21 cellular contexts compared by ENCODE assay signal in the genomic region with DNA sequence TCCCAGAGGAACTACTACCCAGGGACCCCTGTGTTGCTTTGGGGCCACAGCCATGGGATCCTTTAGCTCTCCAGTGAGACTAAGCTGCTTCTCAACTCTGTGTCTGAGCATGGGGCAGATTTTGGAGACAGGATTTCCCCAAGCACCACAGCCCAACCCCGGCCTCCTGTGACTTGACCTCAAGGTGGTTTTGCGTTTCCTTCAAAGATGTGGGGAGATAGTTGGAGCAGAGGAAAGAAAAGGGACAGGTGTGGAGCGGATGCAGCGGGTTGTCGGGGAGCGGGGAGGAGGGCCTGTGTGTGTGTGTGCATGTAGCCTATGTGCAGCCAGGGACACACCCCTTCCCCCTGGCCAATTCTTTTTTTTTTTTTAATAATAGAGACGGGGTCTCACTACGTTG. TPM values are rescaled to one million over a fixed set of nuclear protein-coding genes. Genes with fewer than 3 reads are reported as not detected.
A peak's percentile ranks its signal among the peaks of the same experiment; 100 is the strongest.
DNase-seq lines count a peak whose midpoint lies in the region; FAIRE-seq and TF ChIP-seq lines count a peak whose summit lies in the region.
"Had no signal": no experiment of that assay in that cellular context is flagged by ENCODE, and none has a peak within 500 bp of the region (broad histone marks: within the 10 kb centered on the region; RNA-seq: fewer than 3 reads in every experiment).

No MANE protein-coding gene starts in this region.

- H3K9me3 Mint-ChIP-seq in T-helper 1 cell treated with Interleukin-12 subunit alpha and Interleukin-12 subunit beta and Interleukin-4 antibody, amounts not matched to agents 30 μg/mL and 1 μg/mL, for 36 hours, result no peaks in the 10 kb centered on the region
- H3K9me3 Mint-ChIP-seq in CD4-positive, alpha-beta memory T cell, result no peaks in the 10 kb centered on the region
- H3K9me3 Mint-ChIP-seq in activated CD4-positive, alpha-beta memory T cell treated with anti-CD3 and anti-CD28 coated beads, Interleukin-2, amount 10 ng/mL, durations not matched to agents 7 days and 5 days, result peaks cover 2% of the 10 kb centered on the region

- no peak overlapping the region for H3K56ac ChIP-seq in H1 (replicated peaks; ENCODE audit: insufficient read length, low read depth, low read length)

- intact Hi-C loops in CD4-positive, alpha-beta memory T cell (cut with micrococcal nuclease), result no loop called here

- FAIRE-seq in H1 (lab: Jason Lieb, UNC), result no peak
- FAIRE-seq: endothelial cell of umbilical vein had no signal

- no peak overlapping the region for H3K4ac ChIP-seq in H1 (replicated peaks; ENCODE audit: insufficient read length, low read depth, low read length)

- peak overlapping the region in 1 of 2 donors; percentile 13 for H3K4me3 ChIP-seq in CD4-positive, alpha-beta memory T cell (ENCODE audit: low read length in 2 of 2)
- H3K4me3 ChIP-seq in H1 (ENCODE audit: extremely low read depth in 1 of 4, insufficient read depth in 2 of 4, low read depth in 3 of 4, low read length in 4 of 4), result peak overlapping the region in 1 of 4 experiments; percentile 38; a peak in 2 of 8 replicates
- H3K4me3 ChIP-seq in smooth muscle cell, result no peak overlapping the region
- H3K4me3 ChIP-seq: psoas muscle, tibial nerve had no signal

- WGBS in H1 (ENCODE audit: extremely low coverage in 1 of 2, insufficient coverage in 1 of 2, insufficient read length in 1 of 2, insufficient replicate concordance in 2 of 2, low coverage in 1 of 2, low lambda C conversion rate in 2 of 2, missing lambda C conversion rate in 1 of 2), 2 experiments, result 84% methylated on average over 8 of the region's 8 CpGs; no CpG with 5 or more reads in 1 of the 2 experiments
- 97% methylated on average over 7 of the region's 8 CpGs for WGBS in smooth muscle cell (ENCODE audit: low lambda C conversion rate)

- 0 out of 2 replicates have a peak, but pooled peaks cover 1% of the 10 kb centered on the region for H3K23me2 ChIP-seq in H1 (ENCODE audit: low read depth, low read length)

- DNase-seq in T-helper 1 cell (no peak), H1 (ENCODE audit: low read depth in 1 of 2, low spot score in 2 of 2) (no peak), NCI-H1930 (lab: John Stamatoyannopoulos, UW) (no peak), smooth muscle cell (lab: John Stamatoyannopoulos, UW; ENCODE audit: unreplicated experiment) (no peak), CD1c-positive myeloid dendritic cell (ENCODE audit: extremely low spot score) (no peak)
- DNase-seq in CD4-positive, alpha-beta memory T cell, result peak in 4 of 5 donors; percentile 32 to 57 (median 48)
- DNase-seq in activated CD4-positive, alpha-beta memory T cell treated with anti-CD3 and anti-CD28 coated beads, Interleukin-2, amount 10 ng/mL, durations not matched to agents 7 days and 5 days, result peak; percentile 54
- DNase-seq: C1 segment of cervical spinal cord, foreskin fibroblast, KG1, kidney glomerular epithelial cell, mesenchymal stem cell, NCI-H1092 treated with DMSO at 0.1 percent for 48 hours, NCI-H2171, NCI-H748 treated with DMSO at 0.1 percent for 48 hours had no signal

- peak overlapping the region; percentile 63; a peak in 3 of 4 replicates for H3K4me2 ChIP-seq in H1 (ENCODE audit: insufficient read depth in 1 of 2, low read depth in 2 of 2, low read length in 2 of 2)
- no peak overlapping the region for H3K4me2 ChIP-seq in smooth muscle cell

- peaks cover 62% of the 10 kb centered on the region for H3K4me1 ChIP-seq in CD4-positive, alpha-beta memory T cell (ENCODE audit: insufficient read depth, low read length)
- H3K4me1 ChIP-seq in H1 (replicated peaks in 1 of 4; ENCODE audit: control insufficient read depth in 3 of 4, insufficient read depth in 4 of 4, low read length in 3 of 4), result peaks cover 2 to 20% (median 5%) of the 10 kb centered on the region in 4 experiments; a peak in 6 of 7 replicates
- no peaks in the 10 kb centered on the region for H3K4me1 ChIP-seq in smooth muscle cell (ENCODE audit: low read depth)

- POLR2A ChIA-PET in CD4-positive, alpha-beta memory T cell (lab: Charles Lee; ENCODE audit: partially characterized antibody), result interaction anchor here (13.6 kb wide), 1 partner anchor 12 kb away, joined by 320 read pairs; a partner anchor contains a TSS
- POLR2A ChIA-PET in activated CD4-positive, alpha-beta memory T cell treated with anti-CD3 and anti-CD28 coated beads, Interleukin-2, amount 10 ng/mL, durations not matched to agents 7 days and 5 days (lab: Charles Lee), result interaction anchor here (0.9 to 3.5 kb wide), 4 partner anchors 8 to 20 kb away, joined by 3 to 41 read pairs (median 6); a partner anchor contains a TSS
- POLR2A ChIA-PET in H1 (lab: Charles Lee; ENCODE audit: partially characterized antibody), result interaction anchor here (1.3 to 5.4 kb wide), 2 partner anchors 8 to 14 kb away, joined by 4 to 33 read pairs; a partner anchor contains a TSS

- CTCF ChIA-PET in CD4-positive, alpha-beta memory T cell (lab: Charles Lee; ENCODE audit: partially characterized antibody), result interaction anchor here (0.5 to 1.3 kb wide), 3 partner anchors 9 to 246 kb away, joined by 3 to 4 read pairs (median 3); no protein-coding TSS in a partner anchor
- CTCF ChIA-PET in activated CD4-positive, alpha-beta memory T cell treated with anti-CD3 and anti-CD28 coated beads, Interleukin-2, amount 10 ng/mL, durations not matched to agents 7 days and 5 days (lab: Charles Lee), result interaction anchor here (1.3 kb wide), 2 partner anchors 9 kb away, joined by 4 to 5 read pairs; no protein-coding TSS in a partner anchor
- CTCF ChIA-PET in H1 (lab: Charles Lee; ENCODE audit: partially characterized antibody), result interaction anchor here (0.9 to 13.1 kb wide), 3 partner anchors 13 to 60 kb away, joined by 3 to 361 read pairs (median 23); a partner anchor contains a TSS

- H3K9me3 ChIP-seq in CD4-positive, alpha-beta memory T cell (ENCODE audit: control insufficient read depth in 1 of 2, low read length in 2 of 2), result no peaks in the 10 kb centered on the region
- peaks cover 0 to 5% of the 10 kb centered on the region in 2 experiments; a peak in 1 of 4 replicates for H3K9me3 ChIP-seq in H1 (ENCODE audit: insufficient read depth in 2 of 2, low read depth in 1 of 2, low read length in 1 of 2)
- no peaks in the 10 kb centered on the region for H3K9me3 ChIP-seq in smooth muscle cell (replicated peaks; ENCODE audit: low read depth)
- H3K9me3 ChIP-seq: psoas muscle, tibial nerve had no signal

- TF ChIP-seq EP300 in H1 (IDR thresholded peaks at IDR 0.05; ENCODE audit: borderline replicate concordance in 1 of 2, low read depth in 2 of 2, low read length in 2 of 2), result no peak

- peaks cover 58% of the 10 kb centered on the region for H3K36me3 Mint-ChIP-seq in T-helper 1 cell treated with Interleukin-12 subunit alpha and Interleukin-12 subunit beta and Interleukin-4 antibody, amounts not matched to agents 30 μg/mL and 1 μg/mL, for 36 hours (ENCODE audit: low read depth)
- peaks cover 31 to 57% of the 10 kb centered on the region in 2 donors for H3K36me3 Mint-ChIP-seq in CD4-positive, alpha-beta memory T cell
- peaks cover 68% of the 10 kb centered on the region for H3K36me3 Mint-ChIP-seq in activated CD4-positive, alpha-beta memory T cell treated with anti-CD3 and anti-CD28 coated beads, Interleukin-2, amount 10 ng/mL, durations not matched to agents 7 days and 5 days (ENCODE audit: low read depth)

- H3K23ac ChIP-seq in H1 (ENCODE audit: insufficient read length), result no peak overlapping the region

- peaks cover 49% of the 10 kb centered on the region for H3K4me1 Mint-ChIP-seq in T-helper 1 cell treated with Interleukin-12 subunit alpha and Interleukin-12 subunit beta and Interleukin-4 antibody, amounts not matched to agents 30 μg/mL and 1 μg/mL, for 36 hours (ENCODE audit: low read depth)
- peaks cover 37 to 62% (median 50%) of the 10 kb centered on the region in 4 donors for H3K4me1 Mint-ChIP-seq in CD4-positive, alpha-beta memory T cell
- H3K4me1 Mint-ChIP-seq in activated CD4-positive, alpha-beta memory T cell treated with anti-CD3 and anti-CD28 coated beads, Interleukin-2, amount 10 ng/mL, durations not matched to agents 7 days and 5 days, result peaks cover 53% of the 10 kb centered on the region

- TF ChIP-seq POLR2A in H1 (IDR thresholded peaks at IDR 0.05; ENCODE audit: control extremely low read depth in 1 of 2, low read depth in 2 of 2, low read length in 2 of 2), result no peak

- no peak overlapping the region; the same call in 1 of the 2 replicates for H4K8ac ChIP-seq in H1 (ENCODE audit: extremely low read depth, insufficient read depth, low read length)

- H3K79me2 ChIP-seq in H1 (ENCODE audit: control insufficient read depth in 1 of 2, insufficient read depth in 2 of 2, low read length in 2 of 2) (no peaks in the 10 kb centered on the region), smooth muscle cell (ENCODE audit: low read depth) (no peaks in the 10 kb centered on the region)

- H4K91ac ChIP-seq in H1 (replicated peaks; ENCODE audit: insufficient read length, low read length), result no peak overlapping the region

- H3K27me3 Mint-ChIP-seq in T-helper 1 cell treated with Interleukin-12 subunit alpha and Interleukin-12 subunit beta and Interleukin-4 antibody, amounts not matched to agents 30 μg/mL and 1 μg/mL, for 36 hours (ENCODE audit: low read depth), result no peaks in the 10 kb centered on the region
- H3K27me3 Mint-ChIP-seq in CD4-positive, alpha-beta memory T cell, result no peaks in the 10 kb centered on the region
- peaks cover 2% of the 10 kb centered on the region for H3K27me3 Mint-ChIP-seq in activated CD4-positive, alpha-beta memory T cell treated with anti-CD3 and anti-CD28 coated beads, Interleukin-2, amount 10 ng/mL, durations not matched to agents 7 days and 5 days

- peak overlapping the region; percentile 1 for H3K27ac ChIP-seq in CD4-positive, alpha-beta memory T cell (ENCODE audit: low read depth, low read length)
- no peak overlapping the region for H3K27ac ChIP-seq in H1 (ENCODE audit: low read depth, low read length)
- H3K27ac ChIP-seq in smooth muscle cell (ENCODE audit: low read depth), result no peak overlapping the region
- H3K27ac ChIP-seq: 22Rv1, psoas muscle had no signal

- H3K18ac ChIP-seq in H1 (ENCODE audit: extremely low read depth, low read length), result no peak overlapping the region; the same call in 1 of the 2 replicates

- H4K20me1 ChIP-seq in H1 (replicated peaks in 1 of 2; ENCODE audit: control insufficient read depth in 1 of 2, insufficient read depth in 2 of 2, low read length in 2 of 2) (peaks cover 0 to 2% of the 10 kb centered on the region in 2 experiments), smooth muscle cell (ENCODE audit: low read depth) (peaks cover 24% of the 10 kb centered on the region)

- H2AK5ac ChIP-seq in H1 (ENCODE audit: low read depth, low read length), result 0 out of 2 replicates have a peak overlapping the region, but pooled peaks have one; percentile 60

- no peak overlapping the region for H2BK15ac ChIP-seq in H1 (ENCODE audit: low read length)

- H3K9ac ChIP-seq in H1 (replicated peaks in 1 of 4; ENCODE audit: extremely low read depth in 1 of 4, low read depth in 3 of 4, low read length in 3 of 4) (no peak overlapping the region), smooth muscle cell (ENCODE audit: low read depth) (no peak overlapping the region)

- H2BK120ac ChIP-seq in H1 (replicated peaks; ENCODE audit: low read depth, low read length), result no peak overlapping the region

- no peaks in the 10 kb centered on the region for H3K27me3 ChIP-seq in CD4-positive, alpha-beta memory T cell (ENCODE audit: insufficient read depth, low read length)
- peaks cover 0 to 2% (median 0%) of the 10 kb centered on the region in 4 experiments; a peak in 3 of 7 replicates for H3K27me3 ChIP-seq in H1 (replicated peaks in 1 of 4; ENCODE audit: control insufficient read depth in 3 of 4, extremely low read depth in 1 of 4, insufficient read depth in 3 of 4, low read length in 3 of 4)
- H3K27me3 ChIP-seq in smooth muscle cell (ENCODE audit: low read depth), result no peaks in the 10 kb centered on the region
- H3K27me3 ChIP-seq: tibial nerve had no signal

- H2AFZ ChIP-seq in H1 (ENCODE audit: low read length), result no peak overlapping the region
- H2AFZ ChIP-seq in smooth muscle cell (ENCODE audit: low read depth), result no peak overlapping the region

- no peak overlapping the region for H2BK12ac ChIP-seq in H1 (ENCODE audit: low read depth, low read length)

- TF ChIP-seq CTCF in H1 (IDR thresholded peaks at IDR 0.05; ENCODE audit: control extremely low read depth in 1 of 3, insufficient read depth in 1 of 3, low read depth in 1 of 3, low read length in 3 of 3) (no peak), smooth muscle cell (IDR thresholded peaks at IDR 0.05; ENCODE audit: borderline replicate concordance, insufficient read depth, poor library complexity, severe bottlenecking) (no peak)

- peaks cover 48% of the 10 kb centered on the region for H3K36me3 ChIP-seq in CD4-positive, alpha-beta memory T cell (ENCODE audit: insufficient read depth, low read length)
- H3K36me3 ChIP-seq in H1 (ENCODE audit: control insufficient read depth in 2 of 4, insufficient read depth in 4 of 4, low read length in 3 of 4) (no peaks in the 10 kb centered on the region), smooth muscle cell (ENCODE audit: low read depth) (no peaks in the 10 kb centered on the region)

- H3K4me3 Mint-ChIP-seq in T-helper 1 cell treated with Interleukin-12 subunit alpha and Interleukin-12 subunit beta and Interleukin-4 antibody, amounts not matched to agents 30 μg/mL and 1 μg/mL, for 36 hours, result peak overlapping the region; percentile 25
- H3K4me3 Mint-ChIP-seq in CD4-positive, alpha-beta memory T cell, result peak overlapping the region in 7 of 8 donors; percentile 57 to 70 (median 65)
- H3K4me3 Mint-ChIP-seq in activated CD4-positive, alpha-beta memory T cell treated with anti-CD3 and anti-CD28 coated beads, Interleukin-2, amount 10 ng/mL, durations not matched to agents 7 days and 5 days, result no peak overlapping the region

- H2BK5ac ChIP-seq in H1 (ENCODE audit: low read depth, low read length), result no peak overlapping the region

- no peak for TF ChIP-seq RAD21 in H1 (IDR thresholded peaks at IDR 0.05 in 1 of 2, conservative IDR thresholded peaks at IDR 0.05 in 1 of 2; ENCODE audit: low read depth in 2 of 2, low read length in 2 of 2)

- H3K14ac ChIP-seq in H1 (ENCODE audit: insufficient read length), result no peak overlapping the region

- peak overlapping the region; percentile 46 for H3K27ac Mint-ChIP-seq in T-helper 1 cell treated with Interleukin-12 subunit alpha and Interleukin-12 subunit beta and Interleukin-4 antibody, amounts not matched to agents 30 μg/mL and 1 μg/mL, for 36 hours
- H3K27ac Mint-ChIP-seq in CD4-positive, alpha-beta memory T cell, result peak overlapping the region; percentile 16 to 90 (median 79)
- peak overlapping the region; percentile 66 for H3K27ac Mint-ChIP-seq in activated CD4-positive, alpha-beta memory T cell treated with anti-CD3 and anti-CD28 coated beads, Interleukin-2, amount 10 ng/mL, durations not matched to agents 7 days and 5 days

- no peak overlapping the region for H2BK20ac ChIP-seq in H1 (ENCODE audit: low read length)

- H3K79me1 ChIP-seq in H1 (ENCODE audit: low read depth, low read length), result no peaks in the 10 kb centered on the region; the same call in none of the 2 replicates

- no peaks in the 10 kb centered on the region for H3F3A ChIP-seq in smooth muscle cell (ENCODE audit: low read depth)

- H4K5ac ChIP-seq in H1 (ENCODE audit: insufficient read length, low read depth, low read length), result no peak overlapping the region

RNA-seq across cellular contexts. Expression of a gene that starts 10.2 kb away (rescaled TPM):
- 10 to 100 TPM; 80.0 to 83.8 TPM for total RNA-seq in CD4-positive, alpha-beta memory T cell
- 10 to 100 TPM; 31.4 to 69.6 TPM for polyA plus RNA-seq in CD4-positive, alpha-beta memory T cell
- 10 to 100 TPM; 80.0 to 86.8 TPM for total RNA-seq in activated CD4-positive, alpha-beta memory T cell treated with anti-CD3 and anti-CD28 coated beads, Interleukin-2, amount 10 ng/mL, durations not matched to agents 7 days and 5 days
- 4.4 and 5.3 TPM in 2 replicates for total RNA-seq in H1 (2021; fragmentation: NEBNext Ultra II Directional; extraction: Animal tissue kit (Norgen Biotek cat#: 25700))
- 3.3 and 3.8 TPM in 2 replicates for polyA plus RNA-seq in H1 (2011; rRNA removed)
- polyA plus RNA-seq in H1 (2011; cell fraction: cytosol; rRNA removed), result 2.8 TPM
- polyA plus RNA-seq in H1 (2011; cell fraction: nucleus; rRNA removed), result 5.1 TPM
- 1.8 to 4.2 TPM (median 3.5 TPM) in 4 replicates for polyA plus RNA-seq in H1 (2012, experiment 1 of 2)
- 3.3 TPM for polyA plus RNA-seq in H1 (2012, experiment 2 of 2)
- 4.2 TPM for polyA plus RNA-seq in H1 (2013, experiment 1 of 2)
- 4.2 TPM for polyA plus RNA-seq in H1 (2013, experiment 2 of 2)
- 0.76 and 1.4 TPM in 2 replicates for polyA minus RNA-seq in H1 (2011; rRNA and poly(A)+ RNA removed)
- polyA minus RNA-seq in H1 (2011; cell fraction: cytosol; rRNA and poly(A)+ RNA removed), result 4.3 TPM
- 3.3 TPM for polyA minus RNA-seq in H1 (2011; cell fraction: nucleus; rRNA and poly(A)+ RNA removed)
- 11.0 and 12.1 TPM in 2 replicates for total RNA-seq in smooth muscle cell
- polyA plus RNA-seq in smooth muscle cell, result 20.4 and 25.6 TPM in 2 replicates
- polyA plus RNA-seq: neural cell had no signal

RNA-seq across cellular contexts. Expression of a gene that starts 41.6 kb away (rescaled TPM):
- total RNA-seq in CD4-positive, alpha-beta memory T cell, result under 1 TPM in 1 of 2 experiments, not detected in 1; 0.22 TPM
- polyA plus RNA-seq in CD4-positive, alpha-beta memory T cell, result not detected
- total RNA-seq in activated CD4-positive, alpha-beta memory T cell treated with anti-CD3 and anti-CD28 coated beads, Interleukin-2, amount 10 ng/mL, durations not matched to agents 7 days and 5 days, result 1 to 10 TPM in 1 of 2 experiments, under 1 TPM in 1; 0.78 to 1.0 TPM
- total RNA-seq in H1 (2021; fragmentation: NEBNext Ultra II Directional; extraction: Animal tissue kit (Norgen Biotek cat#: 25700)), result not detected in 2 replicates
- 0.03 TPM in 1 of 2 replicates, not detected in the other for polyA plus RNA-seq in H1 (2011; rRNA removed)
- polyA plus RNA-seq in H1 (2011; cell fraction: cytosol; rRNA removed), result not detected
- not detected for polyA plus RNA-seq in H1 (2011; cell fraction: nucleus; rRNA removed)
- not detected in 4 replicates for polyA plus RNA-seq in H1 (2012, experiment 1 of 2)
- polyA plus RNA-seq in H1 (2012, experiment 2 of 2), result not detected
- not detected for polyA plus RNA-seq in H1 (2013, experiment 1 of 2)
- polyA plus RNA-seq in H1 (2013, experiment 2 of 2), result not detected
- polyA minus RNA-seq in H1 (2011; rRNA and poly(A)+ RNA removed), result not detected in 2 replicates
- polyA minus RNA-seq in H1 (2011; cell fraction: cytosol; rRNA and poly(A)+ RNA removed), result not detected
- polyA minus RNA-seq in H1 (2011; cell fraction: nucleus; rRNA and poly(A)+ RNA removed), result not detected
- not detected in 2 replicates for total RNA-seq in smooth muscle cell
- 0.21 TPM in 1 of 2 replicates, not detected in the other for polyA plus RNA-seq in smooth muscle cell
- total RNA-seq: endothelial cell of umbilical vein had no signal
- polyA plus RNA-seq: endothelial cell of umbilical vein, neural cell had no signal

Comparison
In these comparisons a context has a peak if more than half of its experiments do, and no peak if none do; other contexts are left out.
1. DNase-seq: peak in CD4-positive, alpha-beta memory T cell (4 of 5) and activated CD4-positive, alpha-beta memory T cell treated with anti-CD3 and anti-CD28 coated beads, Interleukin-2, amount 10 ng/mL, durations not matched to agents 7 days and 5 days (single experiment); none in T-helper 1 cell (0 of 5), H1 (0 of 2), NCI-H1930 (0 of 2), smooth muscle cell (single experiment) and CD1c-positive myeloid dendritic cell (single experiment).
2. Peak in every context shown above with its lines, with median percentiles within 50 percentile points of each other: H3K27ac Mint-ChIP-seq.